In the genomic region with DNA sequence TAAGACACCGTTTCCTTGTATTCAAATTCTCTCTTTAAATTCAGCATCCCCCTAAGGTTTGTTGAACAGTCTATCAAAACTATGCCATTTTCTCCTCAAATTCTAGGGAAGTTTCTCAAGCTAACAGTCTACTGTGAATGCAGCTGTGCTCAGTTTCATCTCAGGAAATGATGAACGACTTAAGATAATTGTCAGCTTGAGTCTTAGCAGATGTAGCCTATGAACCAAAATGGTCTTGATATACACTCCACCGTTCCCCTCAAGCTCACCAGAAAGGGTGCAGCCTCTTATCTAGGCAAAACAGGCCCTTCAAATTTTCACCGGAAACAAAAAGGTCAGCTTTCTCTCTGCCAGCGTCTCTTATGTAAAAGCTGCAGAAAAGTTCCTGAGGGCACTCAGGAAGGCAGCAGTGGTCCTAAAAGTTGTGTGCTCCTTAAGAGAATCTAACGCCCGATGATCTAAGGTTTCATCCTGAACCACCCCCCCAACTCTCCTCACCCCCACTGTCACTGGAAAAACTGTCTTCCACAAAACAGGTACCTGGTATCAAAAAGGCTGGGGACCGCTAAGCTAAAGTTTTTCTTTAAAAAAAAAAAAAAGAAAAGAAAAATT, we compare ENCODE assay signal across 10 cellular contexts. TPM values are rescaled to one million over a fixed set of nuclear protein-coding genes. Genes with fewer than 3 reads are reported as not detected.
DNase-seq lines count a peak whose midpoint lies in the region; ATAC-seq and TF ChIP-seq lines count a peak whose summit lies in the region.
"Had no signal": no experiment of that assay in that cellular context is flagged by ENCODE, and none has a peak within 500 bp of the region (broad histone marks: within the 10 kb centered on the region; RNA-seq: fewer than 3 reads in every experiment).

No MANE protein-coding gene starts in this region.

- no peak for ATAC-seq in activated naive CD8-positive, alpha-beta T cell treated with anti-CD3 and anti-CD28 coated beads, Interleukin-2, amount 10 ng/mL, durations not matched to agents 7 days and 5 days (ENCODE audit: low read depth)
- no peak for ATAC-seq in naive thymus-derived CD4-positive, alpha-beta T cell
- no peak for ATAC-seq in left lung
- ATAC-seq: gastrocnemius medialis, right cardiac atrium had no signal

- no peaks in the 10 kb centered on the region for H3K9me3 Mint-ChIP-seq in activated naive CD8-positive, alpha-beta T cell treated with anti-CD3 and anti-CD28 coated beads, Interleukin-2, amount 10 ng/mL, durations not matched to agents 7 days and 5 days
- H3K9me3 Mint-ChIP-seq in naive thymus-derived CD4-positive, alpha-beta T cell: no peaks in the 10 kb centered on the region

- H3K27ac Mint-ChIP-seq in activated naive CD8-positive, alpha-beta T cell treated with anti-CD3 and anti-CD28 coated beads, Interleukin-2, amount 10 ng/mL, durations not matched to agents 7 days and 5 days: peak overlapping the region; percentile 71
- peak overlapping the region in 8 of 9 donors; percentile 39 to 94 (median 66) for H3K27ac Mint-ChIP-seq in naive thymus-derived CD4-positive, alpha-beta T cell

- H3K4me3 Mint-ChIP-seq in activated naive CD8-positive, alpha-beta T cell treated with anti-CD3 and anti-CD28 coated beads, Interleukin-2, amount 10 ng/mL, durations not matched to agents 7 days and 5 days: peak overlapping the region; percentile 100
- peak overlapping the region in 7 of 10 donors; percentile 10 to 100 (median 19) for H3K4me3 Mint-ChIP-seq in naive thymus-derived CD4-positive, alpha-beta T cell

- POLR2A ChIA-PET in activated naive CD8-positive, alpha-beta T cell treated with anti-CD3 and anti-CD28 coated beads, Interleukin-2, amount 10 ng/mL, durations not matched to agents 7 days and 5 days (lab: Charles Lee): interaction anchor here (1.0 kb wide), 1 partner anchor 168 kb away, joined by 8 read pairs; no protein-coding TSS in a partner anchor
- POLR2A ChIA-PET in naive thymus-derived CD4-positive, alpha-beta T cell (lab: Charles Lee): interaction anchor here (0.6 to 2.6 kb wide), 5 partner anchors 9 to 971 kb away, joined by 3 to 13 read pairs (median 4); partner anchors contain the start of genes CFAP70 and DDIT4

- H3K27me3 ChIP-seq in DOHH2 (ENCODE audit: control insufficient read depth, low read length) (no peaks in the 10 kb centered on the region), left lung (no peaks in the 10 kb centered on the region)
- no peaks in the 10 kb centered on the region for H3K27me3 ChIP-seq in naive thymus-derived CD4-positive, alpha-beta T cell (ENCODE audit: control insufficient read depth in 2 of 2, insufficient read depth in 2 of 2, low read length in 2 of 2)
- H3K27me3 ChIP-seq: gastrocnemius medialis had no signal

- H3K4me3 ChIP-seq in DOHH2 (ENCODE audit: low read length): peak overlapping the region; percentile 97
- H3K4me3 ChIP-seq in naive thymus-derived CD4-positive, alpha-beta T cell (ENCODE audit: low read length): no peak overlapping the region
- H3K4me3 ChIP-seq in left lung: peak overlapping the region in 1 of 2 donors; percentile 93
- H3K4me3 ChIP-seq: gastrocnemius medialis had no signal

- H3K36me3 ChIP-seq in DOHH2 (ENCODE audit: control insufficient read depth, low read length) (peaks cover 90% of the 10 kb centered on the region), left lung (peaks cover 0 to 62% of the 10 kb centered on the region in 2 donors)
- H3K36me3 ChIP-seq in naive thymus-derived CD4-positive, alpha-beta T cell (ENCODE audit: control insufficient read depth in 2 of 3, insufficient read depth in 3 of 3, low read length in 3 of 3): peaks cover 8 to 33% (median 9%) of the 10 kb centered on the region in 3 experiments

- H3K27ac ChIP-seq in DOHH2 (ENCODE audit: low read depth, low read length): no peak overlapping the region
- H3K27ac ChIP-seq in naive thymus-derived CD4-positive, alpha-beta T cell (ENCODE audit: low read depth, low read length): peak overlapping the region; percentile 86
- H3K27ac ChIP-seq in left lung: no peak overlapping the region
- H3K27ac ChIP-seq: gastrocnemius medialis had no signal

- peaks cover 71% of the 10 kb centered on the region for H3K79me2 ChIP-seq in DOHH2 (ENCODE audit: control insufficient read depth, low read length)

- H3K27me3 Mint-ChIP-seq in activated naive CD8-positive, alpha-beta T cell treated with anti-CD3 and anti-CD28 coated beads, Interleukin-2, amount 10 ng/mL, durations not matched to agents 7 days and 5 days: no peaks in the 10 kb centered on the region
- H3K27me3 Mint-ChIP-seq in naive thymus-derived CD4-positive, alpha-beta T cell: no peaks in the 10 kb centered on the region

- peaks cover 32% of the 10 kb centered on the region for H3F3A ChIP-seq in DOHH2 (ENCODE audit: control insufficient read depth, insufficient read depth)

- peaks cover 51% of the 10 kb centered on the region for H3K36me3 Mint-ChIP-seq in activated naive CD8-positive, alpha-beta T cell treated with anti-CD3 and anti-CD28 coated beads, Interleukin-2, amount 10 ng/mL, durations not matched to agents 7 days and 5 days
- H3K36me3 Mint-ChIP-seq in naive thymus-derived CD4-positive, alpha-beta T cell: peaks cover 4 to 26% (median 11%) of the 10 kb centered on the region in 5 donors

- H3K4me2 ChIP-seq in DOHH2 (ENCODE audit: low read length): peak overlapping the region; percentile 91

- no peaks in the 10 kb centered on the region for H3K9me2 ChIP-seq in DOHH2 (replicated peaks; ENCODE audit: control insufficient read depth, low read length)

- intact Hi-C loops in naive thymus-derived CD4-positive, alpha-beta T cell (cut with micrococcal nuclease): loop anchor here (1.0 to 10.0 kb wide), 4 partner anchors 7 to 930 kb away; partner anchors contain the start of genes MCU (in 1 of the 2), MRPS16 (in 1 of the 2) and SEC24C (in 1 of the 2)
- intact Hi-C loops in left lung (cut with DNase I): no loop called here

- H4K20me1 ChIP-seq in DOHH2 (ENCODE audit: control insufficient read depth, insufficient read depth, low read depth, low read length): peaks cover 4% of the 10 kb centered on the region; the same call in 1 of the 2 replicates

- no peak for TF ChIP-seq CTCF in DOHH2 (IDR thresholded peaks at IDR 0.05; ENCODE audit: low read depth, low read length, poor library complexity, severe bottlenecking)
- TF ChIP-seq CTCF in left lung (IDR thresholded peaks at IDR 0.05): no peak

- DNase-seq in Kasumi-1 (lab: John Stamatoyannopoulos, UW) (peak; percentile 30 to 43), LoVo (ENCODE audit: low spot score) (no peak), DMS79 (lab: John Stamatoyannopoulos, UW) (no peak), left lung (no peak)
- no peak for DNase-seq in activated naive CD8-positive, alpha-beta T cell treated with anti-CD3 and anti-CD28 coated beads, Interleukin-2, amount 10 ng/mL, durations not matched to agents 7 days and 5 days
- DNase-seq in naive thymus-derived CD4-positive, alpha-beta T cell: no peak
- DNase-seq in stimulated activated CD4-positive, alpha-beta T cell treated with anti-CD3 and anti-CD28 coated beads, Interleukin-12 subunit alpha, Interleukin-12 subunit beta, amount 100 ng/mL, for 4 hours: no peak
- DNase-seq: gastrocnemius medialis, right cardiac atrium had no signal

- peaks cover 53% of the 10 kb centered on the region for H3K4me1 Mint-ChIP-seq in activated naive CD8-positive, alpha-beta T cell treated with anti-CD3 and anti-CD28 coated beads, Interleukin-2, amount 10 ng/mL, durations not matched to agents 7 days and 5 days
- peaks cover 19 to 57% (median 45%) of the 10 kb centered on the region in 7 donors for H3K4me1 Mint-ChIP-seq in naive thymus-derived CD4-positive, alpha-beta T cell

- H3K4me1 ChIP-seq in DOHH2 (ENCODE audit: control insufficient read depth, low read length) (peaks cover 50% of the 10 kb centered on the region), left lung (peaks cover 11 to 36% of the 10 kb centered on the region in 2 donors)
- H3K4me1 ChIP-seq in naive thymus-derived CD4-positive, alpha-beta T cell (ENCODE audit: control insufficient read depth in 2 of 2, insufficient read depth in 2 of 2, low read length in 2 of 2): peaks cover 17 to 25% of the 10 kb centered on the region in 2 donors

- CTCF ChIA-PET in naive thymus-derived CD4-positive, alpha-beta T cell (lab: Charles Lee): no interaction called here

- no peaks in the 10 kb centered on the region for H3K9me3 ChIP-seq in DOHH2 (ENCODE audit: control insufficient read depth, insufficient read depth, low read length)
- H3K9me3 ChIP-seq in naive thymus-derived CD4-positive, alpha-beta T cell (ENCODE audit: control insufficient read depth in 2 of 3, low read length in 3 of 3): no peaks in the 10 kb centered on the region
- H3K9me3 ChIP-seq in left lung: no peaks in the 10 kb centered on the region
- H3K9me3 ChIP-seq: gastrocnemius medialis had no signal

RNA-seq across cellular contexts. Expression of gene DNAJC9, which starts 2.1 kb away (rescaled TPM):
- total RNA-seq in activated naive CD8-positive, alpha-beta T cell treated with anti-CD3 and anti-CD28 coated beads, Interleukin-2, amount 10 ng/mL, durations not matched to agents 7 days and 5 days: 10 to 100 TPM; 50.1 to 51.8 TPM
- total RNA-seq in naive thymus-derived CD4-positive, alpha-beta T cell: 10 to 100 TPM; 14.5 to 47.7 (median 26.8) TPM
- polyA plus RNA-seq in naive thymus-derived CD4-positive, alpha-beta T cell: 10 to 100 TPM; 31.2 to 33.8 TPM
- total RNA-seq in left lung: 10 to 100 TPM; 14.6 to 17.6 TPM

RNA-seq across cellular contexts. Expression of gene MRPS16, which starts 7.5 kb away (rescaled TPM):
- 10 to 100 TPM; 73.5 to 78.4 TPM for total RNA-seq in activated naive CD8-positive, alpha-beta T cell treated with anti-CD3 and anti-CD28 coated beads, Interleukin-2, amount 10 ng/mL, durations not matched to agents 7 days and 5 days
- total RNA-seq in naive thymus-derived CD4-positive, alpha-beta T cell: 10 to 100 TPM; 29.6 to 99.9 (median 47.6) TPM
- 100 to 1,000 TPM in 1 of 2 donors, 10 to 100 TPM in 1; 76.1 to 104 TPM for polyA plus RNA-seq in naive thymus-derived CD4-positive, alpha-beta T cell
- 10 to 100 TPM; 67.3 to 83.6 TPM for total RNA-seq in left lung

Comparison
In these comparisons a context has a peak if more than half of its experiments do, and no peak if none do; other contexts are left out.
1. DNase-seq: peak in Kasumi-1 (2 of 2); none in activated naive CD8-positive, alpha-beta T cell treated with anti-CD3 and anti-CD28 coated beads, Interleukin-2, amount 10 ng/mL, durations not matched to agents 7 days and 5 days (single experiment), naive thymus-derived CD4-positive, alpha-beta T cell (0 of 9), LoVo (single experiment), DMS79 (single experiment), left lung (0 of 2) and stimulated activated CD4-positive, alpha-beta T cell treated with anti-CD3 and anti-CD28 coated beads, Interleukin-12 subunit alpha, Interleukin-12 subunit beta, amount 100 ng/mL, for 4 hours (single experiment).
2. intact Hi-C loops: an anchor here in naive thymus-derived CD4-positive, alpha-beta T cell (1.0 to 10.0 kb wide); none called in left lung.